9 cellular contexts compared by ENCODE assay signal in genomic region chr10:132591166-132591971, GRCh38. TPM values are rescaled to one million over a fixed set of nuclear protein-coding genes. Genes with fewer than 3 reads are reported as not detected.
DNase-seq lines count a peak whose midpoint lies in the region; ATAC-seq and TF ChIP-seq lines count a peak whose summit lies in the region.
"Had no signal": no experiment of that assay in that cellular context is flagged by ENCODE, and none has a peak within 500 bp of the region (broad histone marks: within the 10 kb centered on the region; RNA-seq: fewer than 3 reads in every experiment).

No MANE protein-coding gene starts in this region.

- H4K20me1 ChIP-seq in OCI-LY7 (ENCODE audit: insufficient read depth, low read length) = no peaks in the 10 kb centered on the region

- ATAC-seq in natural killer cell = no peak

- H3K9me3 ChIP-seq in OCI-LY7 (ENCODE audit: low read length) = peaks cover 9% of the 10 kb centered on the region; the same call in 1 of the 2 replicates

- no TSS peak for BruUV-seq in Calu3 (replicated peaks; lab: Mats Ljungman, UMichigan)
- BruUV-seq in OCI-LY7 (replicated peaks; lab: Mats Ljungman, UMichigan) = no TSS peak

- POLR2A ChIA-PET in OCI-LY7 (lab: Charles Lee) = no interaction called here

- TF ChIP-seq CTCF in Calu3 (IDR thresholded peaks at IDR 0.05; ENCODE audit: unreplicated experiment) (no peak), OCI-LY7 (conservative IDR thresholded peaks at IDR 0.05; ENCODE audit: low read length) (peak; percentile 38), natural killer cell (IDR thresholded peaks at IDR 0.05) (no peak)

- H3K4me3 Mint-ChIP-seq in Calu3 (ENCODE audit: low read depth, unreplicated experiment) = peak overlapping the region; percentile 60
- no peak overlapping the region for H3K4me3 Mint-ChIP-seq in natural killer cell

- CTCF ChIA-PET in Calu3 (lab: Charles Lee) = interaction anchor here (0.6 to 1.7 kb wide), 4 partner anchors 16 to 59 kb away, joined by 3 to 6 read pairs (median 4); no protein-coding TSS in a partner anchor
- CTCF ChIA-PET in OCI-LY7 (lab: Charles Lee; ENCODE audit: unreplicated experiment) = no interaction called here

- H3K27ac Mint-ChIP-seq in Calu3 (ENCODE audit: unreplicated experiment) = peak overlapping the region; percentile 87
- H3K27ac Mint-ChIP-seq in natural killer cell = peak overlapping the region; percentile 74 to 89

- H3K36me3 Mint-ChIP-seq in Calu3 (ENCODE audit: insufficient read depth, unreplicated experiment) (peaks cover 9% of the 10 kb centered on the region), natural killer cell (no peaks in the 10 kb centered on the region)

- no peak overlapping the region for H2AFZ ChIP-seq in OCI-LY7 (ENCODE audit: low read length)

- no peak overlapping the region for H3K4me3 ChIP-seq in OCI-LY7 (ENCODE audit: low read depth, low read length, poor library complexity, severe bottlenecking)

- H3K79me2 ChIP-seq in OCI-LY7 (ENCODE audit: insufficient read depth, low read depth, low read length) = no peaks in the 10 kb centered on the region

- H3K36me3 ChIP-seq in OCI-LY7 (ENCODE audit: insufficient read depth, low read length) = no peaks in the 10 kb centered on the region

- DNase-seq in Calu3 (peak; percentile 46), OCI-LY7 (ENCODE audit: low spot score) (no peak), fibroblast of peridontal ligament (ENCODE audit: extremely low read depth) (peak; percentile 22), natural killer cell (no peak), germinal center (ENCODE audit: low spot score) (no peak), NCI-H2227 treated with DMSO at 0.1 percent for 48 hours (lab: John Stamatoyannopoulos, UW) (no peak), 8988T (no peak)
- DNase-seq in activated CD4-positive, alpha-beta T cell treated with anti-CD3 and anti-CD28 coated beads, Interleukin-2, amount 50 U/mL, for 4 hours = no peak
- DNase-seq: NCI-H510A treated with DMSO at 0.1 percent for 48 hours had no signal

- H3K9me3 Mint-ChIP-seq in Calu3 (ENCODE audit: low read depth, unreplicated experiment) = no peaks in the 10 kb centered on the region
- H3K9me3 Mint-ChIP-seq in natural killer cell = no peaks in the 10 kb centered on the region

- intact Hi-C loops in Calu3 (cut with micrococcal nuclease; ENCODE audit: unreplicated experiment) (no loop called here), OCI-LY7 (cut with micrococcal nuclease; ENCODE audit: unreplicated experiment) (no loop called here), natural killer cell (cut with micrococcal nuclease) (loop anchor here (5.0 kb wide), 1 partner anchor 34 kb away; no protein-coding TSS in a partner anchor)

- no peak overlapping the region for H3K4me2 ChIP-seq in OCI-LY7 (ENCODE audit: low read length)

- peaks cover 23% of the 10 kb centered on the region for H3K4me1 ChIP-seq in OCI-LY7 (ENCODE audit: insufficient read depth, low read length, poor library complexity, severe bottlenecking)

- no peaks in the 10 kb centered on the region for H3K9me2 ChIP-seq in OCI-LY7 (ENCODE audit: insufficient read depth, low read length)

- H3K4me1 Mint-ChIP-seq in Calu3 (ENCODE audit: low read depth, unreplicated experiment) = peaks cover 37% of the 10 kb centered on the region
- peaks cover 55 to 78% of the 10 kb centered on the region in 2 donors for H3K4me1 Mint-ChIP-seq in natural killer cell

- no peak overlapping the region for H3K27ac ChIP-seq in OCI-LY7 (ENCODE audit: low read depth, low read length, poor library complexity, severe bottlenecking)

- H3K27me3 Mint-ChIP-seq in Calu3 (ENCODE audit: unreplicated experiment) (no peaks in the 10 kb centered on the region), natural killer cell (ENCODE audit: low read depth in 2 of 2) (peaks cover under 1 to 2% of the 10 kb centered on the region in 2 donors)

RNA-seq across cellular contexts. Expression of gene INPP5A, which starts 53.8 kb away (rescaled TPM):
- total RNA-seq in Calu3 (2022) (16.5 and 16.6 TPM in 2 replicates), OCI-LY7 (2022) (15.7 and 18.4 TPM in 2 replicates), natural killer cell (10 to 100 TPM; 12.6 to 38.6 (median 18.6) TPM)
- 11.0 and 14.5 TPM in 2 replicates for total RNA-seq in OCI-LY7 (2014; rRNA removed; shearing (Covaris generic))

Comparison
In these comparisons a context has a peak if more than half of its experiments do, and no peak if none do; other contexts are left out.
1. DNase-seq: peak in Calu3 (single experiment) and fibroblast of peridontal ligament (single experiment); none in OCI-LY7 (single experiment), natural killer cell (single experiment), activated CD4-positive, alpha-beta T cell treated with anti-CD3 and anti-CD28 coated beads, Interleukin-2, amount 50 U/mL, for 4 hours (0 of 2), germinal center (single experiment), NCI-H2227 treated with DMSO at 0.1 percent for 48 hours (single experiment) and 8988T (single experiment).